ENCODE assay signal across 28 cellular contexts in genomic region chr15:31020542-31020941, GRCh38.
"Had no signal": no experiment of that assay in that cellular context is flagged by ENCODE, and none has a peak within 500 bp of the region (broad histone marks: within the 10 kb centered on the region; RNA-seq: fewer than 3 reads in every experiment).

No MANE protein-coding gene starts in this region.

- DNase-seq: activated CD4-positive, alpha-beta T cell treated with anti-CD3 and anti-CD28 coated beads for 36 hours; activated CD4-positive, CD25-positive, alpha-beta regulatory T cell; activated naive CD4-positive, alpha-beta T cell; activated T-cell treated with anti-CD3 and anti-CD28 coated beads for 4 hours; activated T-cell treated with anti-CD3 and anti-CD28 coated beads, Interleukin-2, amount 50 U/mL, for 72 hours; cerebellar nuclear complex; colonic mucosa; effector CD8-positive, alpha-beta T cell; erythroblast; islet precursor cell; left ventricle myocardium inferior; mucosa of descending colon; nephron progenitor cell; ovary; psoas muscle; stimulated activated CD4-positive, alpha-beta T cell treated with anti-CD3 and anti-CD28 coated beads, Interleukin-2, amount 100 ng/mL, for 24 hours; stimulated activated naive CD4-positive, alpha-beta T cell; T-helper 2 cell; tibial artery had no signal

- H3K4me3 Mint-ChIP-seq: activated CD4-positive, alpha-beta T cell treated with anti-CD3 and anti-CD28 coated beads for 36 hours; activated T-cell treated with anti-CD3 and anti-CD28 coated beads, Interleukin-2, amount 50 U/mL, for 72 hours; brain; nephron progenitor cell had no signal

- H3K4me1 ChIP-seq: colonic mucosa, psoas muscle had no signal

- H3K79me2 ChIP-seq: hepatocyte had no signal

- ATAC-seq: activated CD4-positive, alpha-beta T cell treated with anti-CD3 and anti-CD28 coated beads for 36 hours; activated naive CD4-positive, alpha-beta T cell treated with anti-CD3 and anti-CD28 coated beads, Interleukin-2, amount 50 U/mL, for 72 hours; activated T-cell treated with anti-CD3 and anti-CD28 coated beads, Interleukin-2, amount 50 U/mL, for 72 hours; gastroesophageal sphincter; mucosa of descending colon; psoas muscle had no signal

- H3K36me3 Mint-ChIP-seq: activated naive CD4-positive, alpha-beta T cell treated with anti-CD3 and anti-CD28 coated beads, Interleukin-2, amount 50 U/mL, for 72 hours; brain had no signal

- H3K4me2 ChIP-seq: hepatocyte, smooth muscle cell had no signal

- H3K4me3 ChIP-seq: cardiac muscle cell, colonic mucosa, gastroesophageal sphincter, hepatocyte, left ventricle myocardium inferior, lung, mucosa of descending colon, ovary, psoas muscle, smooth muscle cell, suprapubic skin, tibial artery had no signal

- H3K27me3 Mint-ChIP-seq: brain had no signal

- H3K9me3 Mint-ChIP-seq: activated naive CD4-positive, alpha-beta T cell treated with anti-CD3 and anti-CD28 coated beads, Interleukin-2, amount 50 U/mL, for 72 hours; activated T-cell treated with anti-CD3 and anti-CD28 coated beads, Interleukin-2, amount 50 U/mL, for 72 hours; nephron progenitor cell had no signal

- H3K27ac Mint-ChIP-seq: activated CD4-positive, alpha-beta T cell treated with anti-CD3 and anti-CD28 coated beads for 36 hours; activated T-cell treated with anti-CD3 and anti-CD28 coated beads, Interleukin-2, amount 50 U/mL, for 72 hours; brain; nephron progenitor cell had no signal

- H2AFZ ChIP-seq: hepatocyte had no signal

- H3K36me3 ChIP-seq: cardiac muscle cell, colonic mucosa, gastroesophageal sphincter, left ventricle myocardium inferior, neutrophil, ovary, suprapubic skin, tibial artery had no signal

- H3K27ac ChIP-seq: cardiac muscle cell, colonic mucosa, gastroesophageal sphincter, hepatocyte, left ventricle myocardium inferior, neutrophil, ovary, psoas muscle, suprapubic skin, tibial artery had no signal

- H3K27me3 ChIP-seq: cardiac muscle cell, colonic mucosa, gastroesophageal sphincter, hepatocyte, neutrophil, ovary, suprapubic skin, tibial artery had no signal

- H3K4me1 Mint-ChIP-seq: activated CD4-positive, alpha-beta T cell treated with anti-CD3 and anti-CD28 coated beads for 36 hours; brain had no signal

- H3K9me3 ChIP-seq: colonic mucosa, gastroesophageal sphincter, left ventricle myocardium inferior, mucosa of descending colon, neutrophil, ovary, psoas muscle, suprapubic skin, tibial artery had no signal
